In genomic region chr18:75896865-75897264, GRCh38 we compare ENCODE assay signal across 11 cellular contexts.
DNase-seq lines count a peak whose midpoint lies in the region; ATAC-seq and TF ChIP-seq lines count a peak whose summit lies in the region.
"Had no signal": no experiment of that assay in that cellular context is flagged by ENCODE, and none has a peak within 500 bp of the region (broad histone marks: within the 10 kb centered on the region; RNA-seq: fewer than 3 reads in every experiment).

No MANE protein-coding gene starts in this region.

- peaks cover 16% of the 10 kb centered on the region for H3K4me1 Mint-ChIP-seq in WTC11
- H3K4me1 Mint-ChIP-seq in nephron, result peaks cover 12% of the 10 kb centered on the region
- H3K4me1 Mint-ChIP-seq: naive thymus-derived CD4-positive, alpha-beta T cell had no signal

- H3K9me3 Mint-ChIP-seq in WTC11 (peaks cover 3% of the 10 kb centered on the region; the same call in 1 of the 2 replicates), nephron (no peaks in the 10 kb centered on the region)
- H3K9me3 Mint-ChIP-seq: naive thymus-derived CD4-positive, alpha-beta T cell had no signal

- H3K27ac Mint-ChIP-seq in WTC11, result no peak overlapping the region
- no peak overlapping the region for H3K27ac Mint-ChIP-seq in nephron
- H3K27ac Mint-ChIP-seq: naive thymus-derived CD4-positive, alpha-beta T cell had no signal

- POLR2A ChIA-PET in WTC11 (lab: Charles Lee), result no interaction called here

- no peak for TF ChIP-seq CTCF in WTC11 (IDR thresholded peaks at IDR 0.05)
- peak; percentile 40 to 52 (median 49) for TF ChIP-seq CTCF in nephron (IDR thresholded peaks at IDR 0.05; ENCODE audit: unreplicated experiment in 3 of 3)

- no peaks in the 10 kb centered on the region for H3K27me3 Mint-ChIP-seq in WTC11 (ENCODE audit: low read depth)
- H3K27me3 Mint-ChIP-seq in nephron (ENCODE audit: low read depth), result no peaks in the 10 kb centered on the region

- H3K4me3 Mint-ChIP-seq in WTC11 (no peak overlapping the region), nephron (no peak overlapping the region)
- H3K4me3 Mint-ChIP-seq: naive thymus-derived CD4-positive, alpha-beta T cell had no signal

- DNase-seq in EL (peak; percentile 1), NCI-H1930 (lab: John Stamatoyannopoulos, UW) (peak; percentile 28 to 46), WTC11 (ENCODE audit: low spot score) (no peak), NCI-H187 (lab: John Stamatoyannopoulos, UW) (no peak)
- DNase-seq in activated CD4-positive, alpha-beta T cell treated with anti-CD3 and anti-CD28 coated beads for 48 hours, result no peak
- no peak for DNase-seq in activated CD8-positive, alpha-beta memory T cell treated with anti-CD3 and anti-CD28 coated beads for 24 hours
- DNase-seq: dorsolateral prefrontal cortex; naive thymus-derived CD4-positive, alpha-beta T cell; T-helper 9 cell had no signal

- CTCF ChIA-PET in WTC11 (lab: Charles Lee), result interaction anchor here (1.0 kb wide), 1 partner anchor 455 kb away, joined by 7 read pairs; no protein-coding TSS in a partner anchor

- H3K36me3 Mint-ChIP-seq in WTC11 (no peaks in the 10 kb centered on the region), nephron (ENCODE audit: low read depth) (no peaks in the 10 kb centered on the region)
- H3K36me3 Mint-ChIP-seq: naive thymus-derived CD4-positive, alpha-beta T cell had no signal

- ATAC-seq in WTC11 (peak; percentile 74), GM21528 (IDR thresholded peaks at IDR 0.05; ENCODE audit: low FRiP score, unreplicated experiment) (no peak)
- ATAC-seq: naive thymus-derived CD4-positive, alpha-beta T cell had no signal

TF ChIP-seq in WTC11, 78 proteins besides CTCF, POLR2A, EP300 and RAD21:
- TF ChIP-seq TCF7 (CRISPR knock-in tag; IDR thresholded peaks at IDR 0.05; ENCODE audit: low read depth) (no peak), ZNF423 (CRISPR knock-in tag; IDR thresholded peaks at IDR 0.05) (no peak)
- TF ChIP-seq, protein P1, sequence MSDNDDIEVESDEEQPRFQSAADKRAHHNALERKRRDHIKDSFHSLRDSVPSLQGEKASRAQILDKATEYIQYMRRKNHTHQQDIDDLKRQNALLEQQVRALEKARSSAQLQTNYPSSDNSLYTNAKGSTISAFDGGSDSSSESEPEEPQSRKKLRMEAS (CRISPR knock-in tag; IDR thresholded peaks at IDR 0.05), result 0 out of 2 replicates have a peak, but pooled peaks have one; percentile 17

Comparison
In these comparisons a context has a peak if more than half of its experiments do, and no peak if none do; other contexts are left out.
1. DNase-seq: peak in EL (single experiment) and NCI-H1930 (2 of 2); none in WTC11 (single experiment), activated CD4-positive, alpha-beta T cell treated with anti-CD3 and anti-CD28 coated beads for 48 hours (single experiment), activated CD8-positive, alpha-beta memory T cell treated with anti-CD3 and anti-CD28 coated beads for 24 hours (single experiment) and NCI-H187 (0 of 2).